ENCODE assay signal across 1 cellular context in the genomic region with DNA sequence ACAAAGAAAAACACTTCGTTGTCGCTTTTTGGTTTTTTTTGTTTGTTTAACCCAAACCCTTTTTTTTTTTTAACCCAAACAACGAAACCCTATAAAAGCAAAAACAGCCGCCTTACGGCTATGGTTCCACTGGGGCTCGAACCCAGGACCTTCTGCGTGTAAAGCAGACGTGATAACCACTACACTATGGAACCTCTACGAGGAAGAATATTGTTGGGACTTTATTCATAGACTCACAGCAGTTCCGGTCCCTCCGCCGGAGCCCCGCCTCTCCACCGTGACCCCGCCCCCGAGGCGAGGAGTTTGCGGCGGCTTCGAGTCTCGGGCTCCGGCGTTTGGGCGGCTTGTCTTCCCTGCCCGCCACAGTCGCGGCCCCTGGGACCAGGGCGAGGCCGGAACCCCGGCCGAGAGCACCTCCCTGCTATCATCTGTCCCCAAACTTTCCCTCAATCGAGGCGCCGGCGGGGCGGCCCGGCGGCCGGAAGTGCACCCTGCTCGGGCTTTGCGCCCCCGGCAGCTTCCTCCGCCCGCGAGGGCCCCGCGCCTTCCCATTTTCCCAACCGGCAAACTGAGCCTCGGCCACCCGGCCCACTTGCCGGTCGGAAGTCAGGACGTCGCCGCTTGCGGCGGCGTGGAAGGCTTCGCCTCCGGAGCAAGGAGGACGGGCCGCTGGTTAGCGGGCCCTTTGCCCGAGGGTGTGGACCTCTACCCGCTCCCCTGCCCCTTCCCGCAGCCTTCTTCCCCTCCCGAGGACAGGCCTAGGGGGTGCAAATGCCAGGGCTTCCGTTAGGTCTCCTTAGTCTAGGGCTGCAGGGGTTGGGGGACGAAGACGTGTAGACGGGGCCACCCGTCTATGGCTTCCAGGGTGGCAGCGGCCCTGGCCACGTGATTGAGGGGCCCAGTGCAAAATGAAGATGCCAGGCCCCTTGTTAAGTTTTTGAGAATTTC.
A peak's percentile ranks its signal among the peaks of the same experiment; 100 is the strongest.
TF ChIP-seq lines count a peak whose summit lies in the region.

No MANE protein-coding gene starts in this region.

TF ChIP-seq in A549, 52 proteins besides CTCF, POLR2A, EP300 and RAD21 (continued from another document):
- TF ChIP-seq, protein P1, sequence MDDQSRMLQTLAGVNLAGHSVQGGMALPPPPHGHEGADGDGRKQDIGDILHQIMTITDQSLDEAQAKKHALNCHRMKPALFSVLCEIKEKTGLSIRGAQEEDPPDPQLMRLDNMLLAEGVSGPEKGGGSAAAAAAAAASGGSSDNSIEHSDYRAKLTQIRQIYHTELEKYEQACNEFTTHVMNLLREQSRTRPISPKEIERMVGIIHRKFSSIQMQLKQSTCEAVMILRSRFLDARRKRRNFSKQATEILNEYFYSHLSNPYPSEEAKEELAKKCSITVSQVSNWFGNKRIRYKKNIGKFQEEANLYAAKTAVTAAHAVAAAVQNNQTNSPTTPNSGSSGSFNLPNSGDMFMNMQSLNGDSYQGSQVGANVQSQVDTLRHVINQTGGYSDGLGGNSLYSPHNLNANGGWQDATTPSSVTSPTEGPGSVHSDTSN (IDR thresholded peaks at IDR 0.05): no peak
- TF ChIP-seq NFE2L2 (conservative IDR thresholded peaks at IDR 0.05; ENCODE audit: low read length) (no peak), EHF (CRISPR knock-in tag; IDR thresholded peaks at IDR 0.05) (no peak), KDM1A (IDR thresholded peaks at IDR 0.05; ENCODE audit: low read depth) (peak; percentile 89), MAX (IDR thresholded peaks at IDR 0.05) (peak; percentile 64), MYC (IDR thresholded peaks at IDR 0.05; ENCODE audit: borderline replicate concordance, low read length) (no peak), NPAS2 (CRISPR knock-in tag; IDR thresholded peaks at IDR 0.05; ENCODE audit: borderline replicate concordance) (no peak), FOSL2 (IDR thresholded peaks at IDR 0.05) (no peak), FOSL2 (CRISPR knock-in tag; IDR thresholded peaks at IDR 0.05) (0 out of 2 replicates have a peak, but pooled peaks have one; percentile 24), FOXS1 (CRISPR knock-in tag; IDR thresholded peaks at IDR 0.05) (no peak), TFCP2L1 (CRISPR knock-in tag; IDR thresholded peaks at IDR 0.05) (no peak), HOXB5 (CRISPR knock-in tag; IDR thresholded peaks at IDR 0.05) (peak; percentile 61; the same call in 1 of the 2 replicates), RNF2 (IDR thresholded peaks at IDR 0.05; ENCODE audit: borderline replicate concordance, low read depth) (no peak), RARB (CRISPR knock-in tag; IDR thresholded peaks at IDR 0.05) (no peak), TP53 (CRISPR knock-in tag; IDR thresholded peaks at IDR 0.05) (no peak), ZNF302 (CRISPR knock-in tag; IDR thresholded peaks at IDR 0.05) (no peak), JUN (IDR thresholded peaks at IDR 0.05) (peak in 1 of 2 experiments; percentile 33; a peak in 1 of 5 replicates), POLR2AphosphoS2 (conservative IDR thresholded peaks at IDR 0.05; ENCODE audit: low read length) (no peak), RFX5 (IDR thresholded peaks at IDR 0.05) (no peak), HDAC2 (IDR thresholded peaks at IDR 0.05) (peak; percentile 81; the same call in 1 of the 2 replicates), JUNB (IDR thresholded peaks at IDR 0.05) (no peak), RCOR1 (IDR thresholded peaks at IDR 0.05; ENCODE audit: low read depth, low read length) (no peak), HEYL (CRISPR knock-in tag; IDR thresholded peaks at IDR 0.05) (no peak), KDM5A (IDR thresholded peaks at IDR 0.05) (no peak), HOXA7 (CRISPR knock-in tag; IDR thresholded peaks at IDR 0.05) (no peak), ZSCAN20 (CRISPR knock-in tag; IDR thresholded peaks at IDR 0.05) (no peak), SMC3 (IDR thresholded peaks at IDR 0.05) (peak; percentile 8; the same call in 2 of the 3 replicates), MAZ (IDR thresholded peaks at IDR 0.05; ENCODE audit: borderline replicate concordance, low read depth, low read length) (0 out of 2 replicates have a peak, but pooled peaks have one; percentile 35), ESRRA (IDR thresholded peaks at IDR 0.05; ENCODE audit: borderline replicate concordance, low read length) (0 out of 2 replicates have a peak, but pooled peaks have one; percentile 50), ZFP36 (IDR thresholded peaks at IDR 0.05; ENCODE audit: borderline replicate concordance, partially characterized antibody) (no peak), CBX2 (IDR thresholded peaks at IDR 0.05; ENCODE audit: borderline replicate concordance, low read depth) (no peak), EHMT2 (IDR thresholded peaks at IDR 0.05; ENCODE audit: low read depth) (no peak), HOXB13 (CRISPR knock-in tag; IDR thresholded peaks at IDR 0.05; ENCODE audit: low read depth) (peak; percentile 59; the same call in 1 of the 2 replicates), BHLHE40 (IDR thresholded peaks at IDR 0.05; ENCODE audit: low read depth, low read length) (no peak), ZC3H11A (IDR thresholded peaks at IDR 0.05) (no peak), CHD2 (IDR thresholded peaks at IDR 0.05; ENCODE audit: low read length, partially characterized antibody) (no peak), ELK1 (IDR thresholded peaks at IDR 0.05; ENCODE audit: low read depth, low read length) (0 out of 2 replicates have a peak, but pooled peaks have one; percentile 63)
- TF ChIP-seq, protein P2, sequence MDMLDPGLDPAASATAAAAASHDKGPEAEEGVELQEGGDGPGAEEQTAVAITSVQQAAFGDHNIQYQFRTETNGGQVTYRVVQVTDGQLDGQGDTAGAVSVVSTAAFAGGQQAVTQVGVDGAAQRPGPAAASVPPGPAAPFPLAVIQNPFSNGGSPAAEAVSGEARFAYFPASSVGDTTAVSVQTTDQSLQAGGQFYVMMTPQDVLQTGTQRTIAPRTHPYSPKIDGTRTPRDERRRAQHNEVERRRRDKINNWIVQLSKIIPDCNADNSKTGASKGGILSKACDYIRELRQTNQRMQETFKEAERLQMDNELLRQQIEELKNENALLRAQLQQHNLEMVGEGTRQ (IDR thresholded peaks at IDR 0.05): no peak
- TF ChIP-seq, protein P3, sequence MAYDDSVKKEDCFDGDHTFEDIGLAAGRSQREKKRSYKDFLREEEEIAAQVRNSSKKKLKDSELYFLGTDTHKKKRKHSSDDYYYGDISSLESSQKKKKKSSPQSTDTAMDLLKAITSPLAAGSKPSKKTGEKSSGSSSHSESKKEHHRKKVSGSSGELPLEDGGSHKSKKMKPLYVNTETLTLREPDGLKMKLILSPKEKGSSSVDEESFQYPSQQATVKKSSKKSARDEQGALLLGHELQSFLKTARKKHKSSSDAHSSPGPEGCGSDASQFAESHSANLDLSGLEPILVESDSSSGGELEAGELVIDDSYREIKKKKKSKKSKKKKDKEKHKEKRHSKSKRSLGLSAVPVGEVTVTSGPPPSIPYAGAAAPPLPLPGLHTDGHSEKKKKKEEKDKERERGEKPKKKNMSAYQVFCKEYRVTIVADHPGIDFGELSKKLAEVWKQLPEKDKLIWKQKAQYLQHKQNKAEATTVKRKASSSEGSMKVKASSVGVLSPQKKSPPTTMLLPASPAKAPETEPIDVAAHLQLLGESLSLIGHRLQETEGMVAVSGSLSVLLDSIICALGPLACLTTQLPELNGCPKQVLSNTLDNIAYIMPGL (CRISPR knock-in tag; IDR thresholded peaks at IDR 0.05; ENCODE audit: borderline replicate concordance): no peak; the same call in 1 of the 2 replicates
- TF ChIP-seq, protein P4, sequence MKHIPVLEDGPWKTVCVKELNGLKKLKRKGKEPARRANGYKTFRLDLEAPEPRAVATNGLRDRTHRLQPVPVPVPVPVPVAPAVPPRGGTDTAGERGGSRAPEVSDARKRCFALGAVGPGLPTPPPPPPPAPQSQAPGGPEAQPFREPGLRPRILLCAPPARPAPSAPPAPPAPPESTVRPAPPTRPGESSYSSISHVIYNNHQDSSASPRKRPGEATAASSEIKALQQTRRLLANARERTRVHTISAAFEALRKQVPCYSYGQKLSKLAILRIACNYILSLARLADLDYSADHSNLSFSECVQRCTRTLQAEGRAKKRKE (CRISPR knock-in tag; IDR thresholded peaks at IDR 0.05; ENCODE audit: low read depth): 0 out of 2 replicates have a peak, but pooled peaks have one; percentile 49
